In the genomic region with DNA sequence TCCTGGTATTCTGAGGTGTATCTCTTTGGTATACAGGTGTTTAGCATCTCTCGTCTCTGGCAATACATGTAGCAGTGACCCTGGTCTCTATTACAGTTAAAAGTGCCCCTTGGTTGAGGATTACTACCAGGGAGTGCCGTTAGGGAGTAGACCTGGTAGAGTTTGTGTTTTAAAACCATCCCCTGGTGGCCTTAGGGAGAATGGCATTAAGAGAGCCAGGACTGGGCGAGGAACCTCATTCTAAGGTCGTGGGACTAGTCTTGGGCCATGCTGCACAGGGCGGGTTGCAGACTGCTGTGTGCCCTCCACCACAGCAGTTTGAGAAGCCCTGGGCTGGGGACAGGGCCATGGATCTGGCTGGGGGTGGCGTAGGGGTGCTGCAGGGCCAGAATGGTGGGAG, we compare ENCODE assay signal across 11 cellular contexts. TPM values are rescaled to one million over a fixed set of nuclear protein-coding genes. Genes with fewer than 3 reads are reported as not detected.
A peak's percentile ranks its signal among the peaks of the same experiment; 100 is the strongest.
DNase-seq lines count a peak whose midpoint lies in the region; ATAC-seq, FAIRE-seq and TF ChIP-seq lines count a peak whose summit lies in the region.
"Had no signal": no experiment of that assay in that cellular context is flagged by ENCODE, and none has a peak within 500 bp of the region (broad histone marks: within the 10 kb centered on the region; RNA-seq: fewer than 3 reads in every experiment).

No MANE protein-coding gene starts in this region.

- H3K4me1 ChIP-seq in OCI-LY7 (ENCODE audit: insufficient read depth, low read length, poor library complexity, severe bottlenecking) = peaks cover 10% of the 10 kb centered on the region
- H3K4me1 ChIP-seq in smooth muscle cell (ENCODE audit: low read depth) = no peaks in the 10 kb centered on the region
- no peaks in the 10 kb centered on the region for H3K4me1 ChIP-seq in esophagus squamous epithelium
- H3K4me1 ChIP-seq: body of pancreas had no signal

- H3K9me2 ChIP-seq in OCI-LY7 (ENCODE audit: insufficient read depth, low read length) = no peaks in the 10 kb centered on the region

- H2AFZ ChIP-seq in OCI-LY7 (ENCODE audit: low read length) (no peak overlapping the region), smooth muscle cell (ENCODE audit: low read depth) (no peak overlapping the region)

- H3K9ac ChIP-seq in smooth muscle cell (ENCODE audit: low read depth) = no peak overlapping the region

- 73% methylated on average over 6 of the region's 6 CpGs for WGBS in smooth muscle cell (ENCODE audit: low lambda C conversion rate)
- 53 to 72% methylated on average over 3 to 4 of the region's 6 CpGs for WGBS in esophagus squamous epithelium, 2 donors

- TF ChIP-seq CTCF in OCI-LY7 (conservative IDR thresholded peaks at IDR 0.05; ENCODE audit: low read length) (peak; percentile 45; the same call in 1 of the 2 replicates), smooth muscle cell (IDR thresholded peaks at IDR 0.05; ENCODE audit: borderline replicate concordance, insufficient read depth, poor library complexity, severe bottlenecking) (peak; percentile 15), esophagus squamous epithelium (IDR thresholded peaks at IDR 0.05) (peak in 1 of 6 experiments; percentile 33)

- H3F3A ChIP-seq in smooth muscle cell (ENCODE audit: low read depth) = no peaks in the 10 kb centered on the region

- H3K4me3 ChIP-seq in OCI-LY7 (ENCODE audit: low read depth, low read length, poor library complexity, severe bottlenecking) = no peak overlapping the region
- no peak overlapping the region for H3K4me3 ChIP-seq in smooth muscle cell
- no peak overlapping the region for H3K4me3 ChIP-seq in esophagus squamous epithelium
- H3K4me3 ChIP-seq: body of pancreas had no signal

- peak; percentile 46 for ATAC-seq in GM18502 (IDR thresholded peaks at IDR 0.05; ENCODE audit: poor library complexity, unreplicated experiment)
- ATAC-seq: activated CD8-positive, alpha-beta T cell treated with anti-CD3 and anti-CD28 coated beads for 36 hours; body of pancreas had no signal

- H3K27me3 ChIP-seq in smooth muscle cell (ENCODE audit: low read depth) = no peaks in the 10 kb centered on the region
- no peaks in the 10 kb centered on the region for H3K27me3 ChIP-seq in esophagus squamous epithelium
- H3K27me3 ChIP-seq: body of pancreas had no signal

- CTCF ChIA-PET in OCI-LY7 (lab: Charles Lee; ENCODE audit: unreplicated experiment) = no interaction called here

- no peak overlapping the region for H3K4me2 ChIP-seq in OCI-LY7 (ENCODE audit: low read length)
- H3K4me2 ChIP-seq in smooth muscle cell = no peak overlapping the region

- intact Hi-C loops in OCI-LY7 (cut with micrococcal nuclease; ENCODE audit: unreplicated experiment) (no loop called here), esophagus squamous epithelium (cut with DNase I) (loop anchor here (5.0 kb wide), 1 partner anchor 188 kb away; no protein-coding TSS in a partner anchor)

- H3K27ac ChIP-seq in OCI-LY7 (ENCODE audit: low read depth, low read length, poor library complexity, severe bottlenecking) (no peak overlapping the region), smooth muscle cell (ENCODE audit: low read depth) (no peak overlapping the region), esophagus squamous epithelium (no peak overlapping the region)
- H3K27ac ChIP-seq: body of pancreas had no signal

- BruUV-seq in OCI-LY7 (replicated peaks; lab: Mats Ljungman, UMichigan) = no TSS peak

- H3K79me2 ChIP-seq in OCI-LY7 (ENCODE audit: insufficient read depth, low read depth, low read length) (no peaks in the 10 kb centered on the region), smooth muscle cell (ENCODE audit: low read depth) (no peaks in the 10 kb centered on the region)

- H3K36me3 ChIP-seq in OCI-LY7 (ENCODE audit: insufficient read depth, low read length) (no peaks in the 10 kb centered on the region), smooth muscle cell (ENCODE audit: low read depth) (no peaks in the 10 kb centered on the region), esophagus squamous epithelium (no peaks in the 10 kb centered on the region)

- H3K9me3 ChIP-seq in OCI-LY7 (ENCODE audit: low read length) (no peaks in the 10 kb centered on the region), smooth muscle cell (replicated peaks; ENCODE audit: low read depth) (no peaks in the 10 kb centered on the region), esophagus squamous epithelium (no peaks in the 10 kb centered on the region)
- H3K9me3 ChIP-seq: body of pancreas had no signal

- H4K20me1 ChIP-seq in OCI-LY7 (ENCODE audit: insufficient read depth, low read length) (no peaks in the 10 kb centered on the region), smooth muscle cell (ENCODE audit: low read depth) (no peaks in the 10 kb centered on the region)

- no peak for TF ChIP-seq POLR2A in esophagus squamous epithelium (IDR thresholded peaks at IDR 0.05)

- POLR2A ChIA-PET in OCI-LY7 (lab: Charles Lee) = interaction anchor here (1.5 kb wide), 1 partner anchor 520 kb away, joined by 3 read pairs; no protein-coding TSS in a partner anchor

- no peak for FAIRE-seq in urothelium cell line (lab: Jason Lieb, UNC)
- FAIRE-seq: islet of Langerhans had no signal

- DNase-seq in OCI-LY7 (ENCODE audit: low spot score) (peak; percentile 27), fibroblast of peridontal ligament (ENCODE audit: extremely low read depth) (peak; percentile 15), smooth muscle cell (lab: John Stamatoyannopoulos, UW; ENCODE audit: unreplicated experiment) (no peak), esophagus squamous epithelium (lab: John Stamatoyannopoulos, UW) (no peak), urothelium cell line (ENCODE audit: low spot score) (no peak), CD1c-positive myeloid dendritic cell (ENCODE audit: extremely low spot score) (no peak)
- DNase-seq: activated CD8-positive, alpha-beta T cell treated with anti-CD3 and anti-CD28 coated beads for 36 hours; body of pancreas; stimulated activated naive CD4-positive, alpha-beta T cell had no signal

RNA-seq across cellular contexts. Expression of a gene that starts 35.0 kb away (rescaled TPM):
- 3.6 and 3.7 TPM in 2 replicates for total RNA-seq in OCI-LY7 (2014; rRNA removed; shearing (Covaris generic))
- total RNA-seq in OCI-LY7 (2022) (3.9 and 4.3 TPM in 2 replicates), smooth muscle cell (16.5 and 17.7 TPM in 2 replicates), esophagus squamous epithelium (1 to 10 TPM; 2.3 to 9.2 (median 7.1) TPM)
- 8.0 and 8.8 TPM in 2 replicates for polyA plus RNA-seq in smooth muscle cell

Comparison
In these comparisons a context has a peak if more than half of its experiments do, and no peak if none do; other contexts are left out.
1. DNase-seq: peak in OCI-LY7 (single experiment) and fibroblast of peridontal ligament (single experiment); none in smooth muscle cell (single experiment), esophagus squamous epithelium (single experiment), urothelium cell line (single experiment) and CD1c-positive myeloid dendritic cell (single experiment).